In the genomic region with DNA sequence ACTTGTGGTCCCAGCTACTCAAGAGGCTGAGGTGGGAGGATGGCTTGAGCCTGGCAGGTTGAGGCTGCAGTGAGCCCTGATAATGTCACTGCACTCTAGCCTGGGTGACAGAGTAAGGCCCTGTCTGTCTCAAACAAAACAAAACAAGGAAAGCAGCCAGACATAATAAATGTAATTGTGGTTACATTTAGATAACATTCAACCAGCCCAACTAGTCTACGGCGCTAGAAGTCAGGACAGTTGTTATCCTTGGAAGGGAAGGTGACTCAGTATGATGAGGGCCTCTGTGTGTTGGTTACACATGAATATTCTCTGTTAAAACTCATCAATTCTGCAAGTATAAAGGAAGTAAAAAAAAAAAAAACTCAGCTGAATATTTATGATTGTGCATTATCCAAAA, we compare ENCODE assay signal across 20 cellular contexts. TPM values are rescaled to one million over a fixed set of nuclear protein-coding genes. Genes with fewer than 3 reads are reported as not detected.
A peak's percentile ranks its signal among the peaks of the same experiment; 100 is the strongest.
DNase-seq lines count a peak whose midpoint lies in the region; ATAC-seq and TF ChIP-seq lines count a peak whose summit lies in the region.
"Had no signal": no experiment of that assay in that cellular context is flagged by ENCODE, and none has a peak within 500 bp of the region (broad histone marks: within the 10 kb centered on the region; RNA-seq: fewer than 3 reads in every experiment).

No MANE protein-coding gene starts in this region.

- TF ChIP-seq POLR2A in prostate gland (IDR thresholded peaks at IDR 0.05) = no peak

- H3K4me3 Mint-ChIP-seq in activated naive CD8-positive, alpha-beta T cell treated with anti-CD3 and anti-CD28 coated beads for 36 hours = no peak overlapping the region
- H3K4me3 Mint-ChIP-seq in activated naive CD8-positive, alpha-beta T cell treated with anti-CD3 and anti-CD28 coated beads, Interleukin-2, amount 50 U/mL, for 24 hours = no peak overlapping the region
- H3K4me3 Mint-ChIP-seq in brain = no peak overlapping the region
- H3K4me3 Mint-ChIP-seq: activated CD4-positive, alpha-beta T cell treated with anti-CD3 and anti-CD28 coated beads for 36 hours; natural killer cell had no signal

- WGBS in prostate gland = 24% methylated on average over 2 of the region's 2 CpGs

- no peaks in the 10 kb centered on the region for H3K9me3 Mint-ChIP-seq in activated naive CD8-positive, alpha-beta T cell treated with anti-CD3 and anti-CD28 coated beads for 36 hours
- no peaks in the 10 kb centered on the region for H3K9me3 Mint-ChIP-seq in activated naive CD8-positive, alpha-beta T cell treated with anti-CD3 and anti-CD28 coated beads, Interleukin-2, amount 50 U/mL, for 24 hours
- H3K9me3 Mint-ChIP-seq in brain = no peaks in the 10 kb centered on the region
- H3K9me3 Mint-ChIP-seq: natural killer cell had no signal

- H3K9me3 ChIP-seq in prostate gland = no peaks in the 10 kb centered on the region
- H3K9me3 ChIP-seq: adrenal gland, vagina had no signal

- no peaks in the 10 kb centered on the region for H3K36me3 ChIP-seq in prostate gland

- no peaks in the 10 kb centered on the region for H3K4me1 ChIP-seq in prostate gland (replicated peaks)
- H3K4me1 ChIP-seq: adrenal gland, vagina had no signal

- H3K27ac ChIP-seq in temporal lobe (ENCODE audit: low read depth, low read length) (peak overlapping the region; percentile 40), caudate nucleus (ENCODE audit: low read depth, low read length) (no peak overlapping the region), prostate gland (no peak overlapping the region)
- H3K27ac ChIP-seq: adrenal gland, KMS-11, skin epidermis, vagina had no signal

- no peaks in the 10 kb centered on the region for H3K27me3 Mint-ChIP-seq in activated naive CD8-positive, alpha-beta T cell treated with anti-CD3 and anti-CD28 coated beads for 36 hours
- no peaks in the 10 kb centered on the region for H3K27me3 Mint-ChIP-seq in activated naive CD8-positive, alpha-beta T cell treated with anti-CD3 and anti-CD28 coated beads, Interleukin-2, amount 50 U/mL, for 24 hours
- no peaks in the 10 kb centered on the region for H3K27me3 Mint-ChIP-seq in brain
- H3K27me3 Mint-ChIP-seq: activated CD4-positive, alpha-beta T cell treated with anti-CD3 and anti-CD28 coated beads for 36 hours had no signal

- no peak overlapping the region for H3K4me3 ChIP-seq in prostate gland
- H3K4me3 ChIP-seq: adrenal gland, skin epidermis, vagina had no signal

- TF ChIP-seq CTCF in brain (conservative IDR thresholded peaks at IDR 0.05) = no peak
- no peak for TF ChIP-seq CTCF in prostate gland (IDR thresholded peaks at IDR 0.05)

- H3K4me1 Mint-ChIP-seq in activated naive CD8-positive, alpha-beta T cell treated with anti-CD3 and anti-CD28 coated beads for 36 hours = peaks cover 2% of the 10 kb centered on the region
- no peaks in the 10 kb centered on the region for H3K4me1 Mint-ChIP-seq in activated naive CD8-positive, alpha-beta T cell treated with anti-CD3 and anti-CD28 coated beads, Interleukin-2, amount 50 U/mL, for 24 hours
- H3K4me1 Mint-ChIP-seq in brain = peaks cover 19% of the 10 kb centered on the region
- H3K4me1 Mint-ChIP-seq: activated CD4-positive, alpha-beta T cell treated with anti-CD3 and anti-CD28 coated beads for 36 hours had no signal

- no peaks in the 10 kb centered on the region for H3K27me3 ChIP-seq in prostate gland (replicated peaks; ENCODE audit: insufficient read depth)
- H3K27me3 ChIP-seq: adrenal gland, vagina had no signal

- intact Hi-C loops in prostate gland (cut with DNase I) = no loop called here

- peak overlapping the region; percentile 54 for H3K27ac Mint-ChIP-seq in activated naive CD8-positive, alpha-beta T cell treated with anti-CD3 and anti-CD28 coated beads for 36 hours
- H3K27ac Mint-ChIP-seq in activated naive CD8-positive, alpha-beta T cell treated with anti-CD3 and anti-CD28 coated beads, Interleukin-2, amount 50 U/mL, for 24 hours = no peak overlapping the region
- peak overlapping the region in 3 of 5 experiments; percentile 49 to 78 (median 69) for H3K27ac Mint-ChIP-seq in brain
- H3K27ac Mint-ChIP-seq: activated CD4-positive, alpha-beta T cell treated with anti-CD3 and anti-CD28 coated beads for 36 hours; natural killer cell had no signal

- no peak for DNase-seq in activated naive CD8-positive, alpha-beta T cell treated with anti-CD3 and anti-CD28 coated beads for 36 hours
- no peak for DNase-seq in activated naive CD8-positive, alpha-beta T cell treated with anti-CD3 and anti-CD28 coated beads, Interleukin-2, amount 50 U/mL, for 24 hours
- DNase-seq in iris pigment epithelial cell (ENCODE audit: low read depth) (peak; percentile 64), left lobe of liver (ENCODE audit: low spot score) (no peak), caudate nucleus (lab: John Stamatoyannopoulos, UW) (no peak), prostate gland (ENCODE audit: low spot score) (no peak)
- DNase-seq: activated CD4-positive, alpha-beta T cell treated with anti-CD3 and anti-CD28 coated beads for 36 hours; adrenal gland; hippocampal formation; mesendoderm; natural killer cell; NCI-H1092 treated with DMSO at 0.1 percent for 48 hours; NCI-H510A; stimulated activated CD4-positive, alpha-beta T cell treated with anti-CD3 and anti-CD28 coated beads, Interleukin-4, amount 100 ng/mL, for 24 hours; SW 1271 had no signal

- peaks cover 38% of the 10 kb centered on the region for H3K36me3 Mint-ChIP-seq in activated naive CD8-positive, alpha-beta T cell treated with anti-CD3 and anti-CD28 coated beads for 36 hours
- peaks cover 51% of the 10 kb centered on the region for H3K36me3 Mint-ChIP-seq in activated naive CD8-positive, alpha-beta T cell treated with anti-CD3 and anti-CD28 coated beads, Interleukin-2, amount 50 U/mL, for 24 hours (ENCODE audit: low read depth)
- peaks cover 76% of the 10 kb centered on the region for H3K36me3 Mint-ChIP-seq in brain
- H3K36me3 Mint-ChIP-seq: natural killer cell had no signal

- ATAC-seq in activated naive CD8-positive, alpha-beta T cell treated with anti-CD3 and anti-CD28 coated beads, Interleukin-2, amount 50 U/mL, for 24 hours = no peak
- ATAC-seq in left lobe of liver = no peak
- ATAC-seq: activated CD4-positive, alpha-beta T cell treated with anti-CD3 and anti-CD28 coated beads for 36 hours; natural killer cell had no signal

RNA-seq across cellular contexts. Expression of a gene that starts 27.0 kb away (rescaled TPM):
- under 1 TPM; 0.54 to 0.56 TPM for total RNA-seq in activated naive CD8-positive, alpha-beta T cell treated with anti-CD3 and anti-CD28 coated beads for 36 hours
- 32.3 TPM for polyA plus RNA-seq in brain (ENCODE audit: insufficient read depth, low read depth, low replicate concordance)
- 111 TPM for total RNA-seq in temporal lobe
- total RNA-seq in left lobe of liver = 0.48 TPM
- total RNA-seq in prostate gland = 1 to 10 TPM in 1 of 2 donors, under 1 TPM in 1; 0.14 to 1.2 TPM

Comparison
In these comparisons a context has a peak if more than half of its experiments do, and no peak if none do; other contexts are left out.
1. RNA of a gene that starts 27.0 kb away (total RNA-seq): 111 TPM in temporal lobe (single experiment); 0.14 to 1.2 TPM in prostate gland, 0.54 to 0.56 TPM in activated naive CD8-positive, alpha-beta T cell treated with anti-CD3 and anti-CD28 coated beads for 36 hours and 0.48 TPM in left lobe of liver (single experiment); every median in the first group is over 10 times any median in the second.